In the genomic region with DNA sequence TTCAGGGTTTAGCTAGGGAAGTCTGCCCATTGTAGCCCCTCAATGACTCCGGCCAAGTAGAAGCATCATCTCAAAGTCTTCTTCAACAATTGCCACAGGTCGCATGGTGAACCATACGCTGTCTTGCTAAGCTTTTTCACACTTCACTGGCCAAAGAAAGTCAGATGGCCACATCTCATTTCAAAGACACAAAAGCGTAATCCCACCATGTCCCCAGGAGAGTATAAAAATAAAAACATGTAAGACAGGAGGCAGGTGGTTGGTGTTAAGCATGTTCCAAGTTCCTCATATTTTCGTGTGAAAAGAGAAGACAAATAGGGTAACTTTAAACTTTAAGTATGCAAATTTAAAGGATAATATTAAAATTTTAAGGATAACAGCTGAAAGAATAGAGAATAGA, we compare ENCODE assay signal across 15 cellular contexts.
DNase-seq lines count a peak whose midpoint lies in the region; ATAC-seq and TF ChIP-seq lines count a peak whose summit lies in the region.
"Had no signal": no experiment of that assay in that cellular context is flagged by ENCODE, and none has a peak within 500 bp of the region (broad histone marks: within the 10 kb centered on the region; RNA-seq: fewer than 3 reads in every experiment).

No MANE protein-coding gene starts in this region.

- H3K9me2 ChIP-seq in OCI-LY1 (ENCODE audit: low read depth, low read length) = no peaks in the 10 kb centered on the region

- no peaks in the 10 kb centered on the region for H3K79me1 ChIP-seq in mesendoderm (ENCODE audit: low read length)

- H3K23ac ChIP-seq in mesendoderm (ENCODE audit: low read length) = no peak overlapping the region

- H3K9ac ChIP-seq in OCI-LY1 (ENCODE audit: low read length) (no peak overlapping the region), mesendoderm (ENCODE audit: low read length) (no peak overlapping the region)

- H3K9me3 ChIP-seq in cardiac muscle cell (ENCODE audit: low read depth) (no peaks in the 10 kb centered on the region), right atrium auricular region (no peaks in the 10 kb centered on the region), OCI-LY1 (ENCODE audit: low read length) (no peaks in the 10 kb centered on the region), prostate gland (no peaks in the 10 kb centered on the region)
- H3K9me3 ChIP-seq in CD4-positive, alpha-beta T cell (ENCODE audit: control insufficient read depth, low read length) = no peaks in the 10 kb centered on the region

- H3K4me1 Mint-ChIP-seq in stimulated activated naive B cell treated with anti-CD40 and anti-IgM and Interleukin-4, amounts not matched to agents 10 μg/mL and 1 μg/mL and 100 μg/mL, for 72 hours = peaks cover 22 to 52% of the 10 kb centered on the region in 2 donors
- peaks cover 32% of the 10 kb centered on the region for H3K4me1 Mint-ChIP-seq in stimulated activated memory B cell treated with anti-CD40 and anti-IgM and Interleukin-4, amounts not matched to agents 10 μg/mL and 1 μg/mL and 100 μg/mL, for 72 hours
- H3K4me1 Mint-ChIP-seq in CD4-positive, alpha-beta T cell (ENCODE audit: low read depth) = no peaks in the 10 kb centered on the region
- H3K4me1 Mint-ChIP-seq: CD4-positive, alpha-beta memory T cell had no signal

- peak overlapping the region; percentile 31 for H3K56ac ChIP-seq in mesendoderm (ENCODE audit: low read length)

- H2BK5ac ChIP-seq in mesendoderm (ENCODE audit: low read length) = no peak overlapping the region

- H3F3A ChIP-seq in OCI-LY1 (ENCODE audit: insufficient read depth, low read length) = no peaks in the 10 kb centered on the region

- peak overlapping the region in 1 of 2 donors; percentile 34 for H3K4me3 Mint-ChIP-seq in stimulated activated naive B cell treated with anti-CD40 and anti-IgM and Interleukin-4, amounts not matched to agents 10 μg/mL and 1 μg/mL and 100 μg/mL, for 72 hours
- H3K4me3 Mint-ChIP-seq in stimulated activated memory B cell treated with anti-CD40 and anti-IgM and Interleukin-4, amounts not matched to agents 10 μg/mL and 1 μg/mL and 100 μg/mL, for 72 hours = no peak overlapping the region
- no peak overlapping the region for H3K4me3 Mint-ChIP-seq in CD4-positive, alpha-beta T cell
- H3K4me3 Mint-ChIP-seq: CD4-positive, alpha-beta memory T cell; H9 had no signal

- peaks cover 0 to 4% of the 10 kb centered on the region in 2 donors for H3K9me3 Mint-ChIP-seq in stimulated activated naive B cell treated with anti-CD40 and anti-IgM and Interleukin-4, amounts not matched to agents 10 μg/mL and 1 μg/mL and 100 μg/mL, for 72 hours
- H3K9me3 Mint-ChIP-seq in stimulated activated memory B cell treated with anti-CD40 and anti-IgM and Interleukin-4, amounts not matched to agents 10 μg/mL and 1 μg/mL and 100 μg/mL, for 72 hours = no peaks in the 10 kb centered on the region
- no peaks in the 10 kb centered on the region for H3K9me3 Mint-ChIP-seq in CD4-positive, alpha-beta T cell
- H3K9me3 Mint-ChIP-seq: H9 had no signal

- no peak overlapping the region for H2AFZ ChIP-seq in OCI-LY1 (ENCODE audit: low read length)

- H3K4me3 ChIP-seq in cardiac muscle cell (no peak overlapping the region), right atrium auricular region (no peak overlapping the region), OCI-LY1 (ENCODE audit: low read depth, low read length, poor library complexity, severe bottlenecking) (no peak overlapping the region), mesendoderm (ENCODE audit: low read length) (no peak overlapping the region), prostate gland (no peak overlapping the region)
- H3K4me3 ChIP-seq: GM12878 had no signal

- H3K27me3 ChIP-seq in cardiac muscle cell = no peaks in the 10 kb centered on the region
- no peaks in the 10 kb centered on the region for H3K27me3 ChIP-seq in right atrium auricular region
- H3K27me3 ChIP-seq in OCI-LY1 (ENCODE audit: insufficient read depth, low read length) = no peaks in the 10 kb centered on the region
- H3K27me3 ChIP-seq in mesendoderm (ENCODE audit: insufficient read depth, low read length, poor library complexity) = no peaks in the 10 kb centered on the region
- no peaks in the 10 kb centered on the region for H3K27me3 ChIP-seq in prostate gland (replicated peaks; ENCODE audit: insufficient read depth)
- H3K27me3 ChIP-seq in CD4-positive, alpha-beta T cell (ENCODE audit: control insufficient read depth, insufficient read depth, low read length) = no peaks in the 10 kb centered on the region

- TF ChIP-seq CTCF in cardiac muscle cell (IDR thresholded peaks at IDR 0.05; ENCODE audit: low read depth, low read length) (no peak), right atrium auricular region (IDR thresholded peaks at IDR 0.05) (no peak), OCI-LY1 (IDR thresholded peaks at IDR 0.05; ENCODE audit: low read length) (no peak), prostate gland (IDR thresholded peaks at IDR 0.05) (no peak)
- no peak for TF ChIP-seq CTCF in CD4-positive, alpha-beta T cell (IDR thresholded peaks at IDR 0.05)

- H3K79me2 ChIP-seq in OCI-LY1 (ENCODE audit: insufficient read depth, low read length) (no peaks in the 10 kb centered on the region), mesendoderm (ENCODE audit: control insufficient read depth, insufficient read depth, low read length) (no peaks in the 10 kb centered on the region)

- H3K27ac Mint-ChIP-seq in stimulated activated naive B cell treated with anti-CD40 and anti-IgM and Interleukin-4, amounts not matched to agents 10 μg/mL and 1 μg/mL and 100 μg/mL, for 72 hours = no peak overlapping the region
- H3K27ac Mint-ChIP-seq in stimulated activated memory B cell treated with anti-CD40 and anti-IgM and Interleukin-4, amounts not matched to agents 10 μg/mL and 1 μg/mL and 100 μg/mL, for 72 hours = no peak overlapping the region
- no peak overlapping the region for H3K27ac Mint-ChIP-seq in CD4-positive, alpha-beta T cell
- H3K27ac Mint-ChIP-seq: CD4-positive, alpha-beta memory T cell; H9 had no signal

- no peaks in the 10 kb centered on the region for H3K36me3 Mint-ChIP-seq in stimulated activated naive B cell treated with anti-CD40 and anti-IgM and Interleukin-4, amounts not matched to agents 10 μg/mL and 1 μg/mL and 100 μg/mL, for 72 hours
- H3K36me3 Mint-ChIP-seq in stimulated activated memory B cell treated with anti-CD40 and anti-IgM and Interleukin-4, amounts not matched to agents 10 μg/mL and 1 μg/mL and 100 μg/mL, for 72 hours = no peaks in the 10 kb centered on the region
- no peaks in the 10 kb centered on the region for H3K36me3 Mint-ChIP-seq in CD4-positive, alpha-beta T cell (ENCODE audit: low read depth)
- H3K36me3 Mint-ChIP-seq: CD4-positive, alpha-beta memory T cell had no signal

- no peak overlapping the region for H4K8ac ChIP-seq in mesendoderm (ENCODE audit: low read depth, low read length)

- no peak overlapping the region for H2BK15ac ChIP-seq in mesendoderm (replicated peaks; ENCODE audit: low read depth)

- ATAC-seq in stimulated activated naive B cell treated with anti-CD40 and anti-IgM and Interleukin-4, amounts not matched to agents 10 μg/mL and 1 μg/mL and 100 μg/mL, for 72 hours (replicated peaks) = peak; percentile 60 to 70
- ATAC-seq in stimulated activated memory B cell treated with anti-CD40 and anti-IgM and Interleukin-4, amounts not matched to agents 10 μg/mL and 1 μg/mL and 100 μg/mL, for 72 hours = no peak
- ATAC-seq in CD4-positive, alpha-beta T cell (ENCODE audit: poor library complexity) = no peak
- ATAC-seq: GM12878 had no signal

- intact Hi-C loops in prostate gland (cut with DNase I) = no loop called here
- intact Hi-C loops in CD4-positive, alpha-beta T cell (cut with DNase I, micrococcal nuclease) = no loop called here

- WGBS in mesendoderm (ENCODE audit: extremely low coverage, insufficient coverage, low lambda C conversion rate) = no CpG with 5 or more reads among the region's 5 CpGs
- 74% methylated on average over 5 of the region's 5 CpGs for WGBS in prostate gland

- H4K5ac ChIP-seq in mesendoderm (ENCODE audit: low read length) = no peak overlapping the region

- peaks cover 61% of the 10 kb centered on the region for H3K4me1 ChIP-seq in cardiac muscle cell (ENCODE audit: low read depth)
- peaks cover 0 to 10% of the 10 kb centered on the region in 2 donors for H3K4me1 ChIP-seq in right atrium auricular region
- H3K4me1 ChIP-seq in OCI-LY1 (ENCODE audit: insufficient read depth, low read length, severe bottlenecking) = peaks cover 60% of the 10 kb centered on the region
- peaks cover 5% of the 10 kb centered on the region for H3K4me1 ChIP-seq in mesendoderm (ENCODE audit: control insufficient read depth, low read depth, low read length)
- H3K4me1 ChIP-seq in prostate gland (replicated peaks) = no peaks in the 10 kb centered on the region

- H3K36me3 ChIP-seq in cardiac muscle cell (no peaks in the 10 kb centered on the region), right atrium auricular region (no peaks in the 10 kb centered on the region), OCI-LY1 (ENCODE audit: insufficient read depth, low read length) (no peaks in the 10 kb centered on the region), mesendoderm (ENCODE audit: control insufficient read depth, insufficient read depth, low read length) (no peaks in the 10 kb centered on the region), prostate gland (no peaks in the 10 kb centered on the region)

- no peak overlapping the region for H3K18ac ChIP-seq in mesendoderm (ENCODE audit: low read length)

- H2BK120ac ChIP-seq in mesendoderm (ENCODE audit: low read depth, low read length) = peak overlapping the region; percentile 6

- peaks cover 0 to 2% of the 10 kb centered on the region in 2 donors for H3K27me3 Mint-ChIP-seq in stimulated activated naive B cell treated with anti-CD40 and anti-IgM and Interleukin-4, amounts not matched to agents 10 μg/mL and 1 μg/mL and 100 μg/mL, for 72 hours
- H3K27me3 Mint-ChIP-seq in stimulated activated memory B cell treated with anti-CD40 and anti-IgM and Interleukin-4, amounts not matched to agents 10 μg/mL and 1 μg/mL and 100 μg/mL, for 72 hours = peaks cover 6% of the 10 kb centered on the region
- peaks cover 13% of the 10 kb centered on the region for H3K27me3 Mint-ChIP-seq in CD4-positive, alpha-beta T cell

- no peak overlapping the region for H3K4ac ChIP-seq in mesendoderm (ENCODE audit: low read depth, low read length)

- DNase-seq in cardiac muscle cell (ENCODE audit: low read depth in 1 of 2, low spot score in 1 of 2) = no peak
- DNase-seq in right atrium auricular region (ENCODE audit: low spot score) = no peak
- no peak for DNase-seq in mesendoderm
- no peak for DNase-seq in stimulated activated naive B cell treated with anti-CD40 and anti-IgM and Interleukin-4, amounts not matched to agents 10 μg/mL and 1 μg/mL and 100 μg/mL, for 72 hours
- DNase-seq in prostate gland (ENCODE audit: low spot score) = no peak
- DNase-seq in CD4-positive, alpha-beta T cell = no peak
- DNase-seq: 8988T; Calu3; CD4-positive, alpha-beta memory T cell; DMS79 treated with DMSO at 0.1 percent for 48 hours; H9 had no signal

- no peaks in the 10 kb centered on the region for H4K20me1 ChIP-seq in OCI-LY1 (ENCODE audit: insufficient read depth, low read length)

- H3K27ac ChIP-seq in cardiac muscle cell (peak overlapping the region; percentile 84), right atrium auricular region (peak overlapping the region in 1 of 2 donors; percentile 27), OCI-LY1 (ENCODE audit: low read depth, low read length, poor library complexity, severe bottlenecking) (peak overlapping the region; percentile 71), mesendoderm (ENCODE audit: low read depth, low read length) (no peak overlapping the region), prostate gland (no peak overlapping the region)
- H3K27ac ChIP-seq in CD4-positive, alpha-beta T cell (ENCODE audit: low read depth, low read length) = no peak overlapping the region
- H3K27ac ChIP-seq: C4-2B had no signal

- H2AK5ac ChIP-seq in mesendoderm (ENCODE audit: low read length) = no peak overlapping the region

- POLR2A ChIA-PET in CD4-positive, alpha-beta T cell (lab: Charles Lee) = no interaction called here

- TF ChIP-seq POLR2A in prostate gland (IDR thresholded peaks at IDR 0.05) = no peak

- H3K4me2 ChIP-seq in OCI-LY1 (ENCODE audit: low read length) = no peak overlapping the region
- no peak overlapping the region for H3K4me2 ChIP-seq in mesendoderm (ENCODE audit: low read length)

- CTCF ChIA-PET in CD4-positive, alpha-beta T cell (lab: Charles Lee) = no interaction called here

Comparison
In these comparisons a context has a peak if more than half of its experiments do, and no peak if none do; other contexts are left out.
1. H3K27ac ChIP-seq: peak in cardiac muscle cell (single experiment) and OCI-LY1 (single experiment); none in mesendoderm (single experiment), prostate gland (0 of 2) and CD4-positive, alpha-beta T cell (single experiment).
2. ATAC-seq: peak in stimulated activated naive B cell treated with anti-CD40 and anti-IgM and Interleukin-4, amounts not matched to agents 10 μg/mL and 1 μg/mL and 100 μg/mL, for 72 hours (2 of 2); none in stimulated activated memory B cell treated with anti-CD40 and anti-IgM and Interleukin-4, amounts not matched to agents 10 μg/mL and 1 μg/mL and 100 μg/mL, for 72 hours (single experiment) and CD4-positive, alpha-beta T cell (single experiment).